In genomic region chr20:62001178-62001715, GRCh38 we compare ENCODE assay signal across 1 cellular context.
TF ChIP-seq lines count a peak whose summit lies in the region.

No MANE protein-coding gene starts in this region.

TF ChIP-seq in HCT116, 20 proteins besides CTCF, POLR2A, EP300 and RAD21 (continued from another document):
- no peak for TF ChIP-seq ZNF274 (IDR thresholded peaks at IDR 0.05; ENCODE audit: low read depth, low read length)
- no peak for TF ChIP-seq ZBTB33 (IDR thresholded peaks at IDR 0.05; ENCODE audit: extremely low read depth, insufficient replicate concordance, low read length)
- no peak for TF ChIP-seq EZH2 (IDR thresholded peaks at IDR 0.05)
- no peak for TF ChIP-seq POLR2AphosphoS5 (IDR thresholded peaks at IDR 0.05; ENCODE audit: low read depth, low read length)
